ENCODE assay signal across 2 cellular contexts in the genomic region with DNA sequence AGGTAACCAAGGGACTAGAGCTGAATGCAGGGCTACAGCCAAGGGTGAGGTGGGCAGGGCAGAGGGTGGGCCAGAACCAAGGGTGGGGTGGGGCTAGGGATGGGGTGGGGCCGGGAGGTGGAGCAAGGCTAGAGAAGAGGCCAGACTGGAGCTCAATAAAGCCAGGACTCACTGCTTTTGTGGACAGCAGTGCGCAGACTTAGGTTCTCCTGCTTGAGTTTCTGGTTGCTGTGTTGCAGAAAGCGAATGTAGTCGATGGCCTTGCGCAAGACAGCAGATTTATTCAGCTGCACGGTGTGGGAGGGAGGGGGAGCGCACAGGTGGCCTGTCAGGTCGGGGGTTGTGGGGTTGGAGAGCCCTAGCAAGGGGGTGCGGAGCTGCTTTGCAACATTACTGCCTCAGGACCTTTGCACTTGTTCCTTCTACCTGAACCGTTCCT.
TF ChIP-seq lines count a peak whose summit lies in the region.

No MANE protein-coding gene starts in this region.

TF ChIP-seq in WTC11, 78 proteins besides CTCF, POLR2A, EP300 and RAD21 (continued from another document):
- TF ChIP-seq, protein P1, sequence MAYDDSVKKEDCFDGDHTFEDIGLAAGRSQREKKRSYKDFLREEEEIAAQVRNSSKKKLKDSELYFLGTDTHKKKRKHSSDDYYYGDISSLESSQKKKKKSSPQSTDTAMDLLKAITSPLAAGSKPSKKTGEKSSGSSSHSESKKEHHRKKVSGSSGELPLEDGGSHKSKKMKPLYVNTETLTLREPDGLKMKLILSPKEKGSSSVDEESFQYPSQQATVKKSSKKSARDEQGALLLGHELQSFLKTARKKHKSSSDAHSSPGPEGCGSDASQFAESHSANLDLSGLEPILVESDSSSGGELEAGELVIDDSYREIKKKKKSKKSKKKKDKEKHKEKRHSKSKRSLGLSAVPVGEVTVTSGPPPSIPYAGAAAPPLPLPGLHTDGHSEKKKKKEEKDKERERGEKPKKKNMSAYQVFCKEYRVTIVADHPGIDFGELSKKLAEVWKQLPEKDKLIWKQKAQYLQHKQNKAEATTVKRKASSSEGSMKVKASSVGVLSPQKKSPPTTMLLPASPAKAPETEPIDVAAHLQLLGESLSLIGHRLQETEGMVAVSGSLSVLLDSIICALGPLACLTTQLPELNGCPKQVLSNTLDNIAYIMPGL (CRISPR knock-in tag; IDR thresholded peaks at IDR 0.05), result no peak
- TF ChIP-seq ATF1 (CRISPR knock-in tag; IDR thresholded peaks at IDR 0.05), result no peak
- TF ChIP-seq SMAD3 (CRISPR knock-in tag; IDR thresholded peaks at IDR 0.05; ENCODE audit: borderline replicate concordance), result no peak
- TF ChIP-seq, protein P2, sequence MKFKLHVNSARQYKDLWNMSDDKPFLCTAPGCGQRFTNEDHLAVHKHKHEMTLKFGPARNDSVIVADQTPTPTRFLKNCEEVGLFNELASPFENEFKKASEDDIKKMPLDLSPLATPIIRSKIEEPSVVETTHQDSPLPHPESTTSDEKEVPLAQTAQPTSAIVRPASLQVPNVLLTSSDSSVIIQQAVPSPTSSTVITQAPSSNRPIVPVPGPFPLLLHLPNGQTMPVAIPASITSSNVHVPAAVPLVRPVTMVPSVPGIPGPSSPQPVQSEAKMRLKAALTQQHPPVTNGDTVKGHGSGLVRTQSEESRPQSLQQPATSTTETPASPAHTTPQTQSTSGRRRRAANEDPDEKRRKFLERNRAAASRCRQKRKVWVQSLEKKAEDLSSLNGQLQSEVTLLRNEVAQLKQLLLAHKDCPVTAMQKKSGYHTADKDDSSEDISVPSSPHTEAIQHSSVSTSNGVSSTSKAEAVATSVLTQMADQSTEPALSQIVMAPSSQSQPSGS (CRISPR knock-in tag; IDR thresholded peaks at IDR 0.05; ENCODE audit: borderline replicate concordance, low read depth), result no peak
- TF ChIP-seq ETV6 (CRISPR knock-in tag; IDR thresholded peaks at IDR 0.05), result no peak
- no peak for TF ChIP-seq ZNF219 (CRISPR knock-in tag; IDR thresholded peaks at IDR 0.05; ENCODE audit: borderline replicate concordance)
- TF ChIP-seq, protein P3, sequence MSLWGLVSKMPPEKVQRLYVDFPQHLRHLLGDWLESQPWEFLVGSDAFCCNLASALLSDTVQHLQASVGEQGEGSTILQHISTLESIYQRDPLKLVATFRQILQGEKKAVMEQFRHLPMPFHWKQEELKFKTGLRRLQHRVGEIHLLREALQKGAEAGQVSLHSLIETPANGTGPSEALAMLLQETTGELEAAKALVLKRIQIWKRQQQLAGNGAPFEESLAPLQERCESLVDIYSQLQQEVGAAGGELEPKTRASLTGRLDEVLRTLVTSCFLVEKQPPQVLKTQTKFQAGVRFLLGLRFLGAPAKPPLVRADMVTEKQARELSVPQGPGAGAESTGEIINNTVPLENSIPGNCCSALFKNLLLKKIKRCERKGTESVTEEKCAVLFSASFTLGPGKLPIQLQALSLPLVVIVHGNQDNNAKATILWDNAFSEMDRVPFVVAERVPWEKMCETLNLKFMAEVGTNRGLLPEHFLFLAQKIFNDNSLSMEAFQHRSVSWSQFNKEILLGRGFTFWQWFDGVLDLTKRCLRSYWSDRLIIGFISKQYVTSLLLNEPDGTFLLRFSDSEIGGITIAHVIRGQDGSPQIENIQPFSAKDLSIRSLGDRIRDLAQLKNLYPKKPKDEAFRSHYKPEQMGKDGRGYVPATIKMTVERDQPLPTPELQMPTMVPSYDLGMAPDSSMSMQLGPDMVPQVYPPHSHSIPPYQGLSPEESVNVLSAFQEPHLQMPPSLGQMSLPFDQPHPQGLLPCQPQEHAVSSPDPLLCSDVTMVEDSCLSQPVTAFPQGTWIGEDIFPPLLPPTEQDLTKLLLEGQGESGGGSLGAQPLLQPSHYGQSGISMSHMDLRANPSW (CRISPR knock-in tag; conservative IDR thresholded peaks at IDR 0.05; ENCODE audit: low read depth), result no peak

TF ChIP-seq in liver, 16 proteins besides CTCF, POLR2A, EP300 and RAD21 (continued from another document):
- TF ChIP-seq, protein P4, sequence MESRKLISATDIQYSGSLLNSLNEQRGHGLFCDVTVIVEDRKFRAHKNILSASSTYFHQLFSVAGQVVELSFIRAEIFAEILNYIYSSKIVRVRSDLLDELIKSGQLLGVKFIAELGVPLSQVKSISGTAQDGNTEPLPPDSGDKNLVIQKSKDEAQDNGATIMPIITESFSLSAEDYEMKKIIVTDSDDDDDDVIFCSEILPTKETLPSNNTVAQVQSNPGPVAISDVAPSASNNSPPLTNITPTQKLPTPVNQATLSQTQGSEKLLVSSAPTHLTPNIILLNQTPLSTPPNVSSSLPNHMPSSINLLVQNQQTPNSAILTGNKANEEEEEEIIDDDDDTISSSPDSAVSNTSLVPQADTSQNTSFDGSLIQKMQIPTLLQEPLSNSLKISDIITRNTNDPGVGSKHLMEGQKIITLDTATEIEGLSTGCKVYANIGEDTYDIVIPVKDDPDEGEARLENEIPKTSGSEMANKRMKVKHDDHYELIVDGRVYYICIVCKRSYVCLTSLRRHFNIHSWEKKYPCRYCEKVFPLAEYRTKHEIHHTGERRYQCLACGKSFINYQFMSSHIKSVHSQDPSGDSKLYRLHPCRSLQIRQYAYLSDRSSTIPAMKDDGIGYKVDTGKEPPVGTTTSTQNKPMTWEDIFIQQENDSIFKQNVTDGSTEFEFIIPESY (IDR thresholded peaks at IDR 0.05), result no peak
